8 cellular contexts compared by ENCODE assay signal in genomic region chr3:129120254-129121004, GRCh38. TPM values are rescaled to one million over a fixed set of nuclear protein-coding genes. Genes with fewer than 3 reads are reported as not detected.
DNase-seq lines count a peak whose midpoint lies in the region; ATAC-seq and TF ChIP-seq lines count a peak whose summit lies in the region.

No MANE protein-coding gene starts in this region.

- no peaks in the 10 kb centered on the region for H3K9me3 ChIP-seq in Peyer's patch

- H3K4me1 ChIP-seq in Peyer's patch = peaks cover 8 to 52% (median 13%) of the 10 kb centered on the region in 4 donors

- H3K27me3 ChIP-seq in Peyer's patch = no peaks in the 10 kb centered on the region

- DNase-seq in AG09319 (ENCODE audit: extremely low read depth, low read depth) (peak; percentile 68), Peyer's patch (peak; percentile 84 to 97 (median 95)), fibroblast of the conjunctiva (ENCODE audit: low read depth) (peak; percentile 65), nephron progenitor cell (peak; percentile 72)
- DNase-seq in activated T-helper 2 cell treated with anti-CD3 and anti-CD28 coated beads, Interferon-gamma antibody, Interleukin-2, Interleukin-4, amounts not matched to agents 10 μg/mL and 5 μg/mL and 100 μg/mL, durations not matched to agents 14 hours and 24 hours and 36 hours (ENCODE audit: low spot score) = peak; percentile 93

- peak; percentile 51 to 56 for TF ChIP-seq POLR2A in Peyer's patch (IDR thresholded peaks at IDR 0.05)

- H3K4me3 Mint-ChIP-seq in activated T-helper 2 cell treated with anti-CD3 and anti-CD28 coated beads, Interferon-gamma antibody, Interleukin-2, Interleukin-4, amounts not matched to agents 10 μg/mL and 5 μg/mL and 100 μg/mL, durations not matched to agents 14 hours and 24 hours and 36 hours (ENCODE audit: low read depth) = peak overlapping the region; percentile 94
- H3K4me3 Mint-ChIP-seq in nephron progenitor cell = peak overlapping the region; percentile 84
- H3K4me3 Mint-ChIP-seq in stimulated activated naive CD8-positive, alpha-beta T cell treated with anti-CD3 and anti-CD28 coated beads, Interleukin-15, Interleukin-2, amounts not matched to agents 100 ng/mL and 50 ng/mL, for 24 hours = peak overlapping the region; percentile 98

- peak; percentile 70 for ATAC-seq in GM18870 (IDR thresholded peaks at IDR 0.05; ENCODE audit: unreplicated experiment)
- peak; percentile 74 for ATAC-seq in HG03108 (IDR thresholded peaks at IDR 0.05; ENCODE audit: unreplicated experiment)

- peaks cover 52% of the 10 kb centered on the region for H3K4me1 Mint-ChIP-seq in activated T-helper 2 cell treated with anti-CD3 and anti-CD28 coated beads, Interferon-gamma antibody, Interleukin-2, Interleukin-4, amounts not matched to agents 10 μg/mL and 5 μg/mL and 100 μg/mL, durations not matched to agents 14 hours and 24 hours and 36 hours (ENCODE audit: low read depth)
- peaks cover 56% of the 10 kb centered on the region for H3K4me1 Mint-ChIP-seq in nephron progenitor cell
- peaks cover 68% of the 10 kb centered on the region for H3K4me1 Mint-ChIP-seq in stimulated activated naive CD8-positive, alpha-beta T cell treated with anti-CD3 and anti-CD28 coated beads, Interleukin-15, Interleukin-2, amounts not matched to agents 100 ng/mL and 50 ng/mL, for 24 hours (ENCODE audit: low read depth)

- H3K4me3 ChIP-seq in Peyer's patch = peak overlapping the region; percentile 65 to 95 (median 89)

- H3K9me3 Mint-ChIP-seq in activated T-helper 2 cell treated with anti-CD3 and anti-CD28 coated beads, Interferon-gamma antibody, Interleukin-2, Interleukin-4, amounts not matched to agents 10 μg/mL and 5 μg/mL and 100 μg/mL, durations not matched to agents 14 hours and 24 hours and 36 hours = no peaks in the 10 kb centered on the region
- H3K9me3 Mint-ChIP-seq in nephron progenitor cell = no peaks in the 10 kb centered on the region
- H3K9me3 Mint-ChIP-seq in stimulated activated naive CD8-positive, alpha-beta T cell treated with anti-CD3 and anti-CD28 coated beads, Interleukin-15, Interleukin-2, amounts not matched to agents 100 ng/mL and 50 ng/mL, for 24 hours = no peaks in the 10 kb centered on the region

- intact Hi-C loops in activated T-helper 2 cell treated with anti-CD3 and anti-CD28 coated beads, Interferon-gamma antibody, Interleukin-2, Interleukin-4, amounts not matched to agents 10 μg/mL and 5 μg/mL and 100 μg/mL, durations not matched to agents 14 hours and 24 hours and 36 hours (cut with micrococcal nuclease) = loop anchor here (1.0 to 5.0 kb wide), 6 partner anchors 41 to 322 kb away; partner anchors contain the start of genes CNBP, COPG1, IFT122 and ISY1

- H3K27me3 Mint-ChIP-seq in activated T-helper 2 cell treated with anti-CD3 and anti-CD28 coated beads, Interferon-gamma antibody, Interleukin-2, Interleukin-4, amounts not matched to agents 10 μg/mL and 5 μg/mL and 100 μg/mL, durations not matched to agents 14 hours and 24 hours and 36 hours (ENCODE audit: low read depth) = no peaks in the 10 kb centered on the region
- H3K27me3 Mint-ChIP-seq in nephron progenitor cell (ENCODE audit: low read depth, poor library complexity) = peaks cover 18% of the 10 kb centered on the region
- H3K27me3 Mint-ChIP-seq in stimulated activated naive CD8-positive, alpha-beta T cell treated with anti-CD3 and anti-CD28 coated beads, Interleukin-15, Interleukin-2, amounts not matched to agents 100 ng/mL and 50 ng/mL, for 24 hours = no peaks in the 10 kb centered on the region

- H3K36me3 ChIP-seq in Peyer's patch = peaks cover 0 to 4% (median 0%) of the 10 kb centered on the region in 3 donors

- peak overlapping the region; percentile 85 to 98 (median 94) for H3K27ac ChIP-seq in Peyer's patch

- peak overlapping the region; percentile 97 for H3K27ac Mint-ChIP-seq in activated T-helper 2 cell treated with anti-CD3 and anti-CD28 coated beads, Interferon-gamma antibody, Interleukin-2, Interleukin-4, amounts not matched to agents 10 μg/mL and 5 μg/mL and 100 μg/mL, durations not matched to agents 14 hours and 24 hours and 36 hours
- no peak overlapping the region for H3K27ac Mint-ChIP-seq in nephron progenitor cell
- peak overlapping the region; percentile 98 for H3K27ac Mint-ChIP-seq in stimulated activated naive CD8-positive, alpha-beta T cell treated with anti-CD3 and anti-CD28 coated beads, Interleukin-15, Interleukin-2, amounts not matched to agents 100 ng/mL and 50 ng/mL, for 24 hours

- H3K36me3 Mint-ChIP-seq in activated T-helper 2 cell treated with anti-CD3 and anti-CD28 coated beads, Interferon-gamma antibody, Interleukin-2, Interleukin-4, amounts not matched to agents 10 μg/mL and 5 μg/mL and 100 μg/mL, durations not matched to agents 14 hours and 24 hours and 36 hours (ENCODE audit: low read depth) = peaks cover 45% of the 10 kb centered on the region
- peaks cover 11% of the 10 kb centered on the region for H3K36me3 Mint-ChIP-seq in nephron progenitor cell (ENCODE audit: low read depth)
- H3K36me3 Mint-ChIP-seq in stimulated activated naive CD8-positive, alpha-beta T cell treated with anti-CD3 and anti-CD28 coated beads, Interleukin-15, Interleukin-2, amounts not matched to agents 100 ng/mL and 50 ng/mL, for 24 hours (ENCODE audit: low read depth) = peaks cover 36% of the 10 kb centered on the region

- TF ChIP-seq CTCF in AG09319 (IDR thresholded peaks at IDR 0.05; ENCODE audit: low read depth, low read length) = peak; percentile 24
- peak in 5 of 6 experiments; percentile 19 to 45 (median 40) for TF ChIP-seq CTCF in Peyer's patch (IDR thresholded peaks at IDR 0.05)
- TF ChIP-seq CTCF in nephron progenitor cell (IDR thresholded peaks at IDR 0.05) = no peak

RNA-seq across cellular contexts. Expression of gene RAB43, which starts 1.2 kb away (rescaled TPM):
- total RNA-seq in Peyer's patch = 10 to 100 TPM in 3 of 4 donors, 1 to 10 TPM in 1; 9.1 to 18.7 (median 11.3) TPM
- 30.7 and 32.1 TPM in 2 replicates for total RNA-seq in activated T-helper 2 cell treated with anti-CD3 and anti-CD28 coated beads, Interferon-gamma antibody, Interleukin-2, Interleukin-4, amounts not matched to agents 10 μg/mL and 5 μg/mL and 100 μg/mL, durations not matched to agents 14 hours and 24 hours and 36 hours

RNA-seq across cellular contexts. Expression of gene ISY1, which starts 40.4 kb away (rescaled TPM):
- total RNA-seq in Peyer's patch = 10 to 100 TPM; 11.1 to 24.9 (median 18.2) TPM
- 71.4 and 78.0 TPM in 2 replicates for total RNA-seq in activated T-helper 2 cell treated with anti-CD3 and anti-CD28 coated beads, Interferon-gamma antibody, Interleukin-2, Interleukin-4, amounts not matched to agents 10 μg/mL and 5 μg/mL and 100 μg/mL, durations not matched to agents 14 hours and 24 hours and 36 hours

RNA-seq across cellular contexts. Expression of gene GP9, which starts 59.9 kb away (rescaled TPM):
- not detected for total RNA-seq in Peyer's patch
- not detected in 2 replicates for total RNA-seq in activated T-helper 2 cell treated with anti-CD3 and anti-CD28 coated beads, Interferon-gamma antibody, Interleukin-2, Interleukin-4, amounts not matched to agents 10 μg/mL and 5 μg/mL and 100 μg/mL, durations not matched to agents 14 hours and 24 hours and 36 hours

Comparison
In these comparisons a context has a peak if more than half of its experiments do, and no peak if none do; other contexts are left out.
1. Peak in every context shown above with its lines: DNase-seq, ATAC-seq, H3K4me3 ChIP-seq and H3K27ac ChIP-seq.